Comparison of ENCODE assay signal across 8 cellular contexts in the genomic region with DNA sequence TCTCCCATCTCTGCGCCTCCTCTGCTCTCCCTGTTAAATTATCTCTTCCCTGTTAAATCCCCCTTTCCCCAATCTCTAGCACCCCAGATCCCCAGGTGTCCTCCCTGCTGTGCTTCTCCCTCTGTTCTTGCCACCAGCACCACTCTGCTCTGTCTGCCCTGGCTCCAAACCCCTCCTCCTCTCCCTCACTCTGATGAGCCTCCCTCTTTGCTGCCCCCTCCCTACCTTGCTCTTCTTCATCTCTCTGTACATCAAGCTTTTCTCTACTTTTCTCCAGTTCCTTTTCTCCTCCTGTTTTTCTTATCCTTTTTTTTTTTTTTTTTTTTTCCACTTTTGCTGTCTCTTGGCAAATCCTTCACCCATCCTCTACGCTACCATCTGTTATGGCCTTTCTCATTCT. TPM values are rescaled to one million over a fixed set of nuclear protein-coding genes. Genes with fewer than 3 reads are reported as not detected.
DNase-seq lines count a peak whose midpoint lies in the region; ATAC-seq and TF ChIP-seq lines count a peak whose summit lies in the region.
"Not testable (repeated sequence)": the region's sequence is repeated elsewhere in the genome, so short reads cannot be mapped to it uniquely, and the experiment has no call there.

No MANE protein-coding gene starts in this region.

- H3K79me2 ChIP-seq in PC-3 (ENCODE audit: low read length) = peaks cover 57% of the 10 kb centered on the region

- not testable (repeated sequence) for H4K20me1 ChIP-seq in BLaER1 treated with 17β-estradiol and CSF1 and Interleukin-3, amounts not matched to agents 10 nM and 100 nM; PC-3 (ENCODE audit: low read length)

- H3K4me3 ChIP-seq in BLaER1 treated with 17β-estradiol and CSF1 and Interleukin-3, amounts not matched to agents 10 nM and 100 nM = peak overlapping the region; percentile 79 to 95 (median 86)
- peak overlapping the region; percentile 82 for H3K4me3 ChIP-seq in HUES6 (ENCODE audit: low read depth, low read length)
- H3K4me3 ChIP-seq in PC-3 (ENCODE audit: low read length) = peak overlapping the region; percentile 81
- H3K4me3 ChIP-seq in duodenal mucosa (ENCODE audit: low read depth in 1 of 2, low read length in 2 of 2) = peak overlapping the region; percentile 84 to 94
- H3K4me3 ChIP-seq in iPS-11a (ENCODE audit: low read depth, low read length) = peak overlapping the region; percentile 80

- not testable (repeated sequence) for DNase-seq in PC-3; activated T-helper 1 cell treated with anti-CD3 and anti-CD28 coated beads, Interleukin-12 subunit alpha, Interleukin-12 subunit beta, Interleukin-2, Interleukin-4 antibody, amounts not matched to agents 30 ng/mL and 10 ng/mL and 1 ng/mL, durations not matched to agents 14 hours and 24 hours and 36 hours (ENCODE audit: low spot score); natural killer cell treated with Interleukin-12 subunit alpha and Interleukin-12 subunit beta and Interleukin-15 and Interleukin-18, amount 100 ng/mL, for 72 hours (ENCODE audit: low spot score)

- peaks cover 6 to 41% (median 14%) of the 10 kb centered on the region in 11 experiments; a peak in 18 of 22 replicates for H3K9me3 ChIP-seq in BLaER1 treated with 17β-estradiol and CSF1 and Interleukin-3, amounts not matched to agents 10 nM and 100 nM (replicated peaks in 1 of 11)
- not testable (repeated sequence) for H3K9me3 ChIP-seq in HUES6 (ENCODE audit: control insufficient read depth, insufficient read depth, low read depth, low read length); PC-3 (ENCODE audit: low read length); duodenal mucosa (ENCODE audit: control insufficient read depth in 1 of 2, low read length in 2 of 2)

- not testable (repeated sequence) for BruUV-seq in PC-3 (replicated peaks; lab: Mats Ljungman, UMichigan)

- peak overlapping the region; percentile 89 for H3K4me3 Mint-ChIP-seq in activated T-helper 1 cell treated with anti-CD3 and anti-CD28 coated beads, Interleukin-12 subunit alpha, Interleukin-12 subunit beta, Interleukin-2, Interleukin-4 antibody, amounts not matched to agents 30 ng/mL and 10 ng/mL and 1 ng/mL, durations not matched to agents 14 hours and 24 hours and 36 hours
- peak overlapping the region; percentile 96 for H3K4me3 Mint-ChIP-seq in natural killer cell treated with Interleukin-12 subunit alpha and Interleukin-12 subunit beta and Interleukin-15 and Interleukin-18, amount 100 ng/mL, for 72 hours
- H3K4me3 Mint-ChIP-seq in stimulated activated naive CD8-positive, alpha-beta T cell treated with anti-CD3 and anti-CD28 coated beads, Interleukin-15, Interleukin-2, amounts not matched to agents 100 ng/mL and 50 ng/mL, for 24 hours = peak overlapping the region; percentile 94

- peak overlapping the region; percentile 83 for H2AFZ ChIP-seq in PC-3 (ENCODE audit: low read length)

- intact Hi-C loops in PC-3 (cut with micrococcal nuclease); activated T-helper 1 cell treated with anti-CD3 and anti-CD28 coated beads, Interleukin-12 subunit alpha, Interleukin-12 subunit beta, Interleukin-2, Interleukin-4 antibody, amounts not matched to agents 30 ng/mL and 10 ng/mL and 1 ng/mL, durations not matched to agents 14 hours and 24 hours and 36 hours (cut with micrococcal nuclease): not testable (repeated sequence)

- H3K27ac ChIP-seq in BLaER1 treated with 17β-estradiol and CSF1 and Interleukin-3, amounts not matched to agents 10 nM and 100 nM = peak overlapping the region in 10 of 11 experiments; percentile 85 to 97 (median 92); a peak in 20 of 22 replicates
- H3K27ac ChIP-seq in HUES6 (ENCODE audit: low read depth, low read length) (peak overlapping the region; percentile 76; the same call in 1 of the 2 replicates), PC-3 (ENCODE audit: low read length) (peak overlapping the region; percentile 42; the same call in 1 of the 2 replicates)
- H3K27ac ChIP-seq in duodenal mucosa (ENCODE audit: low read depth, low read length) = not testable (repeated sequence)

- CTCF ChIA-PET in PC-3 (lab: Charles Lee) = not testable (repeated sequence)

- H3K9me3 Mint-ChIP-seq in activated T-helper 1 cell treated with anti-CD3 and anti-CD28 coated beads, Interleukin-12 subunit alpha, Interleukin-12 subunit beta, Interleukin-2, Interleukin-4 antibody, amounts not matched to agents 30 ng/mL and 10 ng/mL and 1 ng/mL, durations not matched to agents 14 hours and 24 hours and 36 hours = peaks cover 35% of the 10 kb centered on the region
- H3K9me3 Mint-ChIP-seq in natural killer cell treated with Interleukin-12 subunit alpha and Interleukin-12 subunit beta and Interleukin-15 and Interleukin-18, amount 100 ng/mL, for 72 hours = not testable (repeated sequence)
- H3K9me3 Mint-ChIP-seq in stimulated activated naive CD8-positive, alpha-beta T cell treated with anti-CD3 and anti-CD28 coated beads, Interleukin-15, Interleukin-2, amounts not matched to agents 100 ng/mL and 50 ng/mL, for 24 hours = peaks cover 27% of the 10 kb centered on the region

- peaks cover 23% of the 10 kb centered on the region for H3K36me3 Mint-ChIP-seq in activated T-helper 1 cell treated with anti-CD3 and anti-CD28 coated beads, Interleukin-12 subunit alpha, Interleukin-12 subunit beta, Interleukin-2, Interleukin-4 antibody, amounts not matched to agents 30 ng/mL and 10 ng/mL and 1 ng/mL, durations not matched to agents 14 hours and 24 hours and 36 hours (ENCODE audit: low read depth)
- H3K36me3 Mint-ChIP-seq in natural killer cell treated with Interleukin-12 subunit alpha and Interleukin-12 subunit beta and Interleukin-15 and Interleukin-18, amount 100 ng/mL, for 72 hours = not testable (repeated sequence)
- peaks cover 48% of the 10 kb centered on the region for H3K36me3 Mint-ChIP-seq in stimulated activated naive CD8-positive, alpha-beta T cell treated with anti-CD3 and anti-CD28 coated beads, Interleukin-15, Interleukin-2, amounts not matched to agents 100 ng/mL and 50 ng/mL, for 24 hours (ENCODE audit: low read depth)

- POLR2A ChIA-PET in PC-3 (lab: Charles Lee; ENCODE audit: unreplicated experiment) = not testable (repeated sequence)

- H3F3A ChIP-seq in PC-3 (ENCODE audit: low read length, unreplicated experiment) = not testable (repeated sequence)

- ATAC-seq in PC-3; natural killer cell treated with Interleukin-12 subunit alpha and Interleukin-12 subunit beta and Interleukin-15 and Interleukin-18, amount 100 ng/mL, for 72 hours: not testable (repeated sequence)

- H3K4me2 ChIP-seq in BLaER1 treated with 17β-estradiol and CSF1 and Interleukin-3, amounts not matched to agents 10 nM and 100 nM = peak overlapping the region; percentile 67 to 96 (median 90)
- peak overlapping the region; percentile 83 for H3K4me2 ChIP-seq in PC-3 (ENCODE audit: low read length)

- H3K4me1 Mint-ChIP-seq in activated T-helper 1 cell treated with anti-CD3 and anti-CD28 coated beads, Interleukin-12 subunit alpha, Interleukin-12 subunit beta, Interleukin-2, Interleukin-4 antibody, amounts not matched to agents 30 ng/mL and 10 ng/mL and 1 ng/mL, durations not matched to agents 14 hours and 24 hours and 36 hours (ENCODE audit: low read depth) = peaks cover 33% of the 10 kb centered on the region
- peaks cover 25 to 28% of the 10 kb centered on the region in 2 donors for H3K4me1 Mint-ChIP-seq in natural killer cell treated with Interleukin-12 subunit alpha and Interleukin-12 subunit beta and Interleukin-15 and Interleukin-18, amount 100 ng/mL, for 72 hours (ENCODE audit: low read depth in 2 of 2)
- peaks cover 27% of the 10 kb centered on the region for H3K4me1 Mint-ChIP-seq in stimulated activated naive CD8-positive, alpha-beta T cell treated with anti-CD3 and anti-CD28 coated beads, Interleukin-15, Interleukin-2, amounts not matched to agents 100 ng/mL and 50 ng/mL, for 24 hours (ENCODE audit: low read depth)

- not testable (repeated sequence) for H3K9me2 ChIP-seq in PC-3 (replicated peaks; ENCODE audit: low read length)

- not testable (repeated sequence) for H3K27me3 Mint-ChIP-seq in activated T-helper 1 cell treated with anti-CD3 and anti-CD28 coated beads, Interleukin-12 subunit alpha, Interleukin-12 subunit beta, Interleukin-2, Interleukin-4 antibody, amounts not matched to agents 30 ng/mL and 10 ng/mL and 1 ng/mL, durations not matched to agents 14 hours and 24 hours and 36 hours (ENCODE audit: insufficient read depth); natural killer cell treated with Interleukin-12 subunit alpha and Interleukin-12 subunit beta and Interleukin-15 and Interleukin-18, amount 100 ng/mL, for 72 hours; stimulated activated naive CD8-positive, alpha-beta T cell treated with anti-CD3 and anti-CD28 coated beads, Interleukin-15, Interleukin-2, amounts not matched to agents 100 ng/mL and 50 ng/mL, for 24 hours

- H3K27me3 ChIP-seq in BLaER1 treated with 17β-estradiol and CSF1 and Interleukin-3, amounts not matched to agents 10 nM and 100 nM; HUES6 (ENCODE audit: control insufficient read depth, insufficient read depth, low read length); PC-3 (ENCODE audit: low read length); duodenal mucosa (ENCODE audit: control insufficient read depth in 1 of 2, insufficient read depth in 2 of 2, low read length in 2 of 2): not testable (repeated sequence)

- peak overlapping the region; percentile 81 to 96 (median 93) for H3K9ac ChIP-seq in BLaER1 treated with 17β-estradiol and CSF1 and Interleukin-3, amounts not matched to agents 10 nM and 100 nM
- H3K9ac ChIP-seq in HUES6 (ENCODE audit: low read length) = peak overlapping the region; percentile 85
- H3K9ac ChIP-seq in PC-3 (ENCODE audit: low read length) = peak overlapping the region; percentile 82
- H3K9ac ChIP-seq in duodenal mucosa (ENCODE audit: low read depth in 1 of 2, low read length in 2 of 2) = peak overlapping the region; percentile 70 to 72

- TF ChIP-seq CTCF in PC-3 (conservative IDR thresholded peaks at IDR 0.05; ENCODE audit: low read depth, low read length) = not testable (repeated sequence)

- peaks cover 33 to 55% (median 44%) of the 10 kb centered on the region in 10 experiments for H3K4me1 ChIP-seq in BLaER1 treated with 17β-estradiol and CSF1 and Interleukin-3, amounts not matched to agents 10 nM and 100 nM
- peaks cover 24% of the 10 kb centered on the region for H3K4me1 ChIP-seq in HUES6 (ENCODE audit: control insufficient read depth, insufficient read depth, low read length)
- peaks cover 47% of the 10 kb centered on the region for H3K4me1 ChIP-seq in PC-3 (ENCODE audit: insufficient read depth, low read length)
- not testable (repeated sequence) for H3K4me1 ChIP-seq in duodenal mucosa (ENCODE audit: control insufficient read depth in 1 of 2, insufficient read depth in 2 of 2, low read length in 2 of 2)

- peaks cover 0 to 23% (median 15%) of the 10 kb centered on the region in 11 experiments; a peak in 18 of 22 replicates for H3K36me3 ChIP-seq in BLaER1 treated with 17β-estradiol and CSF1 and Interleukin-3, amounts not matched to agents 10 nM and 100 nM
- peaks cover 11% of the 10 kb centered on the region for H3K36me3 ChIP-seq in HUES6 (ENCODE audit: control insufficient read depth, insufficient read depth, low read length)
- peaks cover 12% of the 10 kb centered on the region; the same call in 1 of the 2 replicates for H3K36me3 ChIP-seq in PC-3 (ENCODE audit: low read depth, low read length)
- H3K36me3 ChIP-seq in duodenal mucosa (ENCODE audit: control insufficient read depth in 1 of 2, insufficient read depth in 2 of 2, low read length in 2 of 2) = not testable (repeated sequence)

- H3K27ac Mint-ChIP-seq in activated T-helper 1 cell treated with anti-CD3 and anti-CD28 coated beads, Interleukin-12 subunit alpha, Interleukin-12 subunit beta, Interleukin-2, Interleukin-4 antibody, amounts not matched to agents 30 ng/mL and 10 ng/mL and 1 ng/mL, durations not matched to agents 14 hours and 24 hours and 36 hours = peak overlapping the region; percentile 88
- H3K27ac Mint-ChIP-seq in natural killer cell treated with Interleukin-12 subunit alpha and Interleukin-12 subunit beta and Interleukin-15 and Interleukin-18, amount 100 ng/mL, for 72 hours = peak overlapping the region; percentile 71 to 93
- H3K27ac Mint-ChIP-seq in stimulated activated naive CD8-positive, alpha-beta T cell treated with anti-CD3 and anti-CD28 coated beads, Interleukin-15, Interleukin-2, amounts not matched to agents 100 ng/mL and 50 ng/mL, for 24 hours = peak overlapping the region; percentile 95

RNA-seq across cellular contexts. Expression of a gene that starts 18.3 kb away (rescaled TPM):
- 5.2 and 5.4 TPM in 2 replicates for total RNA-seq in PC-3 (2014; rRNA removed)
- 4.2 and 4.6 TPM in 2 replicates for total RNA-seq in activated T-helper 1 cell treated with anti-CD3 and anti-CD28 coated beads, Interleukin-12 subunit alpha, Interleukin-12 subunit beta, Interleukin-2, Interleukin-4 antibody, amounts not matched to agents 30 ng/mL and 10 ng/mL and 1 ng/mL, durations not matched to agents 14 hours and 24 hours and 36 hours
- 1 to 10 TPM; 5.3 to 6.5 TPM for total RNA-seq in natural killer cell treated with Interleukin-12 subunit alpha and Interleukin-12 subunit beta and Interleukin-15 and Interleukin-18, amount 100 ng/mL, for 72 hours

RNA-seq across cellular contexts. Expression of a gene that starts 21.2 kb away (rescaled TPM):
- total RNA-seq in PC-3 (2014; rRNA removed) = 7.6 and 10.2 TPM in 2 replicates
- 7.0 and 9.4 TPM in 2 replicates for total RNA-seq in activated T-helper 1 cell treated with anti-CD3 and anti-CD28 coated beads, Interleukin-12 subunit alpha, Interleukin-12 subunit beta, Interleukin-2, Interleukin-4 antibody, amounts not matched to agents 30 ng/mL and 10 ng/mL and 1 ng/mL, durations not matched to agents 14 hours and 24 hours and 36 hours
- total RNA-seq in natural killer cell treated with Interleukin-12 subunit alpha and Interleukin-12 subunit beta and Interleukin-15 and Interleukin-18, amount 100 ng/mL, for 72 hours = 10 to 100 TPM in 1 of 2 donors, 1 to 10 TPM in 1; 8.7 to 11.8 TPM

RNA-seq across cellular contexts. Expression of a gene that starts 44.1 kb away (rescaled TPM):
- total RNA-seq in PC-3 (2014; rRNA removed) = 7.7 and 10.6 TPM in 2 replicates
- 10.5 and 11.0 TPM in 2 replicates for total RNA-seq in activated T-helper 1 cell treated with anti-CD3 and anti-CD28 coated beads, Interleukin-12 subunit alpha, Interleukin-12 subunit beta, Interleukin-2, Interleukin-4 antibody, amounts not matched to agents 30 ng/mL and 10 ng/mL and 1 ng/mL, durations not matched to agents 14 hours and 24 hours and 36 hours
- total RNA-seq in natural killer cell treated with Interleukin-12 subunit alpha and Interleukin-12 subunit beta and Interleukin-15 and Interleukin-18, amount 100 ng/mL, for 72 hours = 10 to 100 TPM; 13.9 to 15.4 TPM
